In genomic region chr17:48254896-48255295, GRCh38 we compare ENCODE assay signal across 24 cellular contexts.
A peak's percentile ranks its signal among the peaks of the same experiment; 100 is the strongest.
DNase-seq lines count a peak whose midpoint lies in the region; ATAC-seq, FAIRE-seq and TF ChIP-seq lines count a peak whose summit lies in the region.
"Had no signal": no experiment of that assay in that cellular context is flagged by ENCODE, and none has a peak within 500 bp of the region (broad histone marks: within the 10 kb centered on the region; RNA-seq: fewer than 3 reads in every experiment).

No MANE protein-coding gene starts in this region.

- WGBS in A549 (ENCODE audit: missing lambda C conversion rate): 13% methylated on average over 1 of the region's 1 CpG

- peak in 1 of 2 experiments; percentile 61 for DNase-seq in A549 (ENCODE audit: low read depth in 1 of 2, low spot score in 1 of 2)
- DNase-seq in H7: peak; percentile 14
- DNase-seq in RPMI7951 (ENCODE audit: low read depth): peak; percentile 6
- peak; percentile 22 for DNase-seq in fibroblast of mammary gland (ENCODE audit: low read depth)
- DNase-seq in NCI-H1417 (lab: John Stamatoyannopoulos, UW): no peak
- DNase-seq: activated CD4-positive, alpha-beta T cell treated with anti-CD3 and anti-CD28 coated beads for 48 hours; activated naive CD8-positive, alpha-beta T cell treated with anti-CD3 and anti-CD28 coated beads, Interleukin-2, amount 50 U/mL, for 24 hours; dermis blood vessel endothelial cell; DMS153; left lung; NCI-H1092 treated with DMSO at 0.1 percent for 48 hours; RPMI8226; stimulated activated CD8-positive, alpha-beta memory T cell treated with anti-CD3 and anti-CD28 coated beads, Interleukin-4, amount 100 ng/mL, for 48 hours; substantia nigra; T1000; uterus had no signal

- no peak overlapping the region; the same call in 2 of the 3 replicates for H3K4me2 ChIP-seq in A549

- H3K27me3 ChIP-seq in H7 (ENCODE audit: control insufficient read depth, insufficient read depth, low read length): no peaks in the 10 kb centered on the region

- FAIRE-seq in A549 (lab: Jason Lieb, UNC): peak; percentile 78
- FAIRE-seq: frontal cortex, GM12891 had no signal

- H3K9me3 ChIP-seq in A549: no peaks in the 10 kb centered on the region
- H3K9me3 ChIP-seq: breast epithelium, left lung, uterus had no signal

- TF ChIP-seq EP300 in A549 (IDR thresholded peaks at IDR 0.05): no peak

- H3K4me1 ChIP-seq in A549: peaks cover 19% of the 10 kb centered on the region; the same call in 2 of the 3 replicates
- H3K4me1 ChIP-seq: breast epithelium, left lung, uterus had no signal

- H3K36me3 ChIP-seq in H7 (replicated peaks; ENCODE audit: control insufficient read depth, insufficient read depth, low read length): no peaks in the 10 kb centered on the region
- H3K36me3 ChIP-seq: breast epithelium, left lung, uterus had no signal

- TF ChIP-seq RAD21 in A549 (conservative IDR thresholded peaks at IDR 0.05 in 1 of 2, IDR thresholded peaks at IDR 0.05 in 1 of 2): no peak

- CTCF ChIA-PET in A549 (lab: Yijun Ruan, JAX): interaction anchor here (0.9 to 10.6 kb wide), 8 partner anchors 9 to 364 kb away, joined by 3 to 103 read pairs (median 4); no protein-coding TSS in a partner anchor

- no peak overlapping the region for H3K4me3 ChIP-seq in A549
- no peak overlapping the region for H3K4me3 ChIP-seq in H7 (ENCODE audit: insufficient read depth, low read depth, low read length)
- H3K4me3 ChIP-seq in fibroblast of mammary gland (ENCODE audit: control insufficient read depth, low read depth, low read length): no peak overlapping the region
- H3K4me3 ChIP-seq: breast epithelium, left lung, uterus had no signal

- TF ChIP-seq CTCF in A549 (IDR thresholded peaks at IDR 0.05): no peak
- TF ChIP-seq CTCF in fibroblast of mammary gland (conservative IDR thresholded peaks at IDR 0.05; ENCODE audit: control insufficient read depth, insufficient read depth, low read depth, low read length): no peak

- ATAC-seq in A549 (peak; percentile 54 to 78; a peak in 3 of 6 replicates), HG03196 (IDR thresholded peaks at IDR 0.05; ENCODE audit: unreplicated experiment) (no peak), GM21786 (IDR thresholded peaks at IDR 0.05; ENCODE audit: unreplicated experiment) (no peak), GM21526 (IDR thresholded peaks at IDR 0.05; ENCODE audit: low FRiP score, unreplicated experiment) (no peak)
- ATAC-seq: activated naive CD8-positive, alpha-beta T cell treated with anti-CD3 and anti-CD28 coated beads, Interleukin-2, amount 50 U/mL, for 24 hours; left lung; SK-N-SH treated with all-trans-retinoic acid at 6 μM for 48 hours had no signal

- H3K27ac ChIP-seq in A549: no peak overlapping the region
- H3K27ac ChIP-seq: breast epithelium, epithelial cell of prostate, left lung, uterus had no signal

- POLR2A ChIA-PET in A549 (lab: Yijun Ruan, JAX): no interaction called here

- no peak for TF ChIP-seq POLR2A in A549 (IDR thresholded peaks at IDR 0.05; ENCODE audit: low read length)

TF ChIP-seq in A549, 52 proteins besides CTCF, POLR2A, EP300 and RAD21:
- TF ChIP-seq REST (IDR thresholded peaks at IDR 0.05) (no peak), SREBF2 (IDR thresholded peaks at IDR 0.05) (no peak), CEBPB (IDR thresholded peaks at IDR 0.05) (no peak), POLR2AphosphoS2 (conservative IDR thresholded peaks at IDR 0.05; ENCODE audit: low read length) (no peak), MAZ (IDR thresholded peaks at IDR 0.05; ENCODE audit: borderline replicate concordance, low read depth, low read length) (no peak), NR3C1 (IDR thresholded peaks at IDR 0.05) (no peak), SMC3 (IDR thresholded peaks at IDR 0.05) (no peak), CHD2 (IDR thresholded peaks at IDR 0.05; ENCODE audit: low read length, partially characterized antibody) (no peak), RFX5 (IDR thresholded peaks at IDR 0.05) (no peak), RARB (CRISPR knock-in tag; IDR thresholded peaks at IDR 0.05) (no peak), E2F6 (IDR thresholded peaks at IDR 0.05; ENCODE audit: borderline replicate concordance, low read depth) (no peak), ZNF302 (CRISPR knock-in tag; IDR thresholded peaks at IDR 0.05) (no peak), MAX (IDR thresholded peaks at IDR 0.05) (no peak), ELK1 (IDR thresholded peaks at IDR 0.05; ENCODE audit: low read depth, low read length) (no peak)

Comparison
In these comparisons a context has a peak if more than half of its experiments do, and no peak if none do; other contexts are left out.
1. ATAC-seq: peak in A549 (2 of 2); none in HG03196 (single experiment), GM21786 (single experiment) and GM21526 (single experiment).
2. DNase-seq: peak in H7 (single experiment), RPMI7951 (single experiment) and fibroblast of mammary gland (single experiment); none in NCI-H1417 (0 of 3).